8 cellular contexts compared by ENCODE assay signal in the genomic region with DNA sequence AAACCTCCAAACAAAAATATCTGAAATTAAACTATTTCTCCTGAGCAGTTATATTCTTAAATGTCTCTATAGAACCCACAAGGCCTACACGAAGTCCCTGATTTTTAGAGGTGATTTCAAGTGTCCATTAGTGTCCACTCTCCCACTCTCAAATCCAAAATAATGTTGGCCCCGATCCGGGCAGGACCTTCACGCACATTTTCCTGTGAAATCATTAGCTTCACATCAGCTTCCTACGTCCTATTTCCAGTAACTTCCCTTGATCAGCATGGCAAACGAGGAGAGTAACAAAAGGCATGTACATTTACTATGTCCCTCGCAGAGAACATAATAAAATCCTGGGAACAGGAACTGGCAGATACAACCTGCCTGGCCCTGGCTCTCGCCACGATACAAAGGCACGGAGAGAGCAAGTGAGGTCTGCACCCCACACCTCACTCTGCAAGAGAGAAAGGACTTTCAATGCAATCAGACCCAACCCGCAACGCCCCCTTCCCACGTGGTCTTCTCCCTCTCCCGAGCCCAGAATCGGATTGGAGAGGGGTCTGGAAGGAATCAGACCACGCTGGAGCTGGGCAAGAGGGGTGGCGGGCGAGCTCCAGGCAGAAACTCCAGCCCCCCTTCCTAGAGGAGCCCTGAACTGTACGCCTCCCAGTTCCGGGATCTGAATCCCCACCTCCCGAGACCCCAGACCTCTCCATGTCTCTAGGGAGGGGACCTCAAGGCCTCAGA. TPM values are rescaled to one million over a fixed set of nuclear protein-coding genes. Genes with fewer than 3 reads are reported as not detected.
DNase-seq lines count a peak whose midpoint lies in the region; ATAC-seq, FAIRE-seq and TF ChIP-seq lines count a peak whose summit lies in the region.

No MANE protein-coding gene starts in this region.

- H3K9ac ChIP-seq in skeletal muscle tissue (ENCODE audit: low read depth in 1 of 3, low read length in 3 of 3) = peak overlapping the region; percentile 85 to 96 (median 89)

- peaks cover 60% of the 10 kb centered on the region for H3K36me3 Mint-ChIP-seq in Calu3 (ENCODE audit: insufficient read depth, unreplicated experiment)

- CTCF ChIA-PET in Calu3 (lab: Charles Lee) = interaction anchor here (0.5 to 7.3 kb wide), 25 partner anchors 8 to 1841 kb away, joined by 3 to 98 read pairs (median 4); partner anchors contain the start of genes C17orf78 and SYNRG

- H3K27ac Mint-ChIP-seq in Calu3 (ENCODE audit: unreplicated experiment) = peak overlapping the region; percentile 90

- peak overlapping the region; percentile 100 for H3K4me3 Mint-ChIP-seq in Calu3 (ENCODE audit: low read depth, unreplicated experiment)

- DNase-seq in Calu3 (peak; percentile 86), MG63 (peak; percentile 76), SW480 (ENCODE audit: low spot score) (peak; percentile 66), bronchial epithelial cell (ENCODE audit: low read depth) (peak; percentile 29), iPS-NIHi11 (ENCODE audit: low spot score) (peak; percentile 80)

- ATAC-seq in GM21529 (IDR thresholded peaks at IDR 0.05; ENCODE audit: unreplicated experiment) (peak; percentile 16), GM19463 (IDR thresholded peaks at IDR 0.05; ENCODE audit: unreplicated experiment) (no peak)

- H3K36me3 ChIP-seq in MG63 (peaks cover 40% of the 10 kb centered on the region), bronchial epithelial cell (ENCODE audit: control insufficient read depth, insufficient read depth, low read length) (no peaks in the 10 kb centered on the region), skeletal muscle tissue (ENCODE audit: control insufficient read depth in 3 of 3, insufficient read depth in 3 of 3, low read length in 3 of 3) (peaks cover 0 to 3% (median 2%) of the 10 kb centered on the region in 3 donors)

- H3K9me3 Mint-ChIP-seq in Calu3 (ENCODE audit: low read depth, unreplicated experiment) = no peaks in the 10 kb centered on the region

- no peak for FAIRE-seq in bronchial epithelial cell (lab: Jason Lieb, UNC)

- H3K9me3 ChIP-seq in MG63 (no peaks in the 10 kb centered on the region), skeletal muscle tissue (ENCODE audit: control insufficient read depth in 3 of 3, low read length in 3 of 3) (no peaks in the 10 kb centered on the region)

- no peak for TF ChIP-seq CTCF in Calu3 (IDR thresholded peaks at IDR 0.05; ENCODE audit: unreplicated experiment)
- TF ChIP-seq CTCF in bronchial epithelial cell (IDR thresholded peaks at IDR 0.05; ENCODE audit: insufficient read depth, low read length, severe bottlenecking) = no peak

- H3K4me3 ChIP-seq in MG63 (peak overlapping the region; percentile 96), bronchial epithelial cell (ENCODE audit: low read depth, low read length) (peak overlapping the region; percentile 78), skeletal muscle tissue (ENCODE audit: low read length in 3 of 3) (peak overlapping the region; percentile 72 to 85 (median 82))

- H3K27me3 Mint-ChIP-seq in Calu3 (ENCODE audit: unreplicated experiment) = no peaks in the 10 kb centered on the region

- peaks cover 45% of the 10 kb centered on the region for H3K4me1 Mint-ChIP-seq in Calu3 (ENCODE audit: low read depth, unreplicated experiment)

- H3K4me1 ChIP-seq in skeletal muscle tissue (ENCODE audit: control insufficient read depth in 3 of 3, insufficient read depth in 3 of 3, low read length in 3 of 3) = peaks cover 12 to 22% (median 17%) of the 10 kb centered on the region in 3 donors

- intact Hi-C loops in Calu3 (cut with micrococcal nuclease; ENCODE audit: unreplicated experiment) = no loop called here

- no TSS peak for BruUV-seq in Calu3 (replicated peaks; lab: Mats Ljungman, UMichigan)

- peak overlapping the region; percentile 92 for H3K27ac ChIP-seq in skeletal muscle tissue (ENCODE audit: low read depth, low read length)

- H3K27me3 ChIP-seq in MG63 (no peaks in the 10 kb centered on the region), bronchial epithelial cell (ENCODE audit: control insufficient read depth, insufficient read depth, low read length) (no peaks in the 10 kb centered on the region), skeletal muscle tissue (ENCODE audit: control insufficient read depth in 3 of 3, insufficient read depth in 3 of 3, low read length in 3 of 3) (no peaks in the 10 kb centered on the region)

RNA-seq across cellular contexts. Expression of gene C17orf78, which starts 17.5 kb away (rescaled TPM):
- not detected in 2 replicates for total RNA-seq in Calu3 (2022)
- not detected in 2 replicates for total RNA-seq in MG63 (2014; rRNA removed; shearing (Covaris generic); ENCODE audit: low replicate concordance)
- not detected in 2 replicates for total RNA-seq in bronchial epithelial cell
- total RNA-seq in skeletal muscle tissue = not detected

RNA-seq across cellular contexts. Expression of gene ACACA, which starts 48.4 kb away (rescaled TPM):
- total RNA-seq in Calu3 (2022) (335 and 392 TPM in 2 replicates), bronchial epithelial cell (44.8 and 59.5 TPM in 2 replicates), skeletal muscle tissue (26.6 TPM)
- total RNA-seq in MG63 (2014; rRNA removed; shearing (Covaris generic); ENCODE audit: low replicate concordance) = 50.9 and 53.7 TPM in 2 replicates

RNA-seq across cellular contexts. Expression of gene TADA2A, which starts 48.4 kb away (rescaled TPM):
- total RNA-seq in Calu3 (2022) (97.6 and 102 TPM in 2 replicates), bronchial epithelial cell (15.8 and 17.3 TPM in 2 replicates), skeletal muscle tissue (28.7 TPM)
- 22.4 and 35.2 TPM in 2 replicates for total RNA-seq in MG63 (2014; rRNA removed; shearing (Covaris generic); ENCODE audit: low replicate concordance)

Comparison
In these comparisons a context has a peak if more than half of its experiments do, and no peak if none do; other contexts are left out.
1. DNase-seq: peak in every context shown above with its lines; median percentile 86 in Calu3; 80 in iPS-NIHi11; 76 in MG63; 66 in SW480; 29 in bronchial epithelial cell.